In genomic region chr17:77096570-77097214, GRCh38 we compare ENCODE assay signal across 8 cellular contexts. TPM values are rescaled to one million over a fixed set of nuclear protein-coding genes. Genes with fewer than 3 reads are reported as not detected.
DNase-seq lines count a peak whose midpoint lies in the region; ATAC-seq, FAIRE-seq and TF ChIP-seq lines count a peak whose summit lies in the region.

No MANE protein-coding gene starts in this region.

- H3K27ac ChIP-seq in adrenal gland (peak overlapping the region; percentile 44 to 92 (median 67)), small intestine (ENCODE audit: low read depth in 1 of 2, low read length in 1 of 2) (peak overlapping the region in 1 of 2 donors; percentile 62)

- CTCF ChIA-PET in Calu3 (lab: Charles Lee): interaction anchor here (0.9 kb wide), 1 partner anchor 118 kb away, joined by 3 read pairs; no protein-coding TSS in a partner anchor

- WGBS in adrenal gland, 4 donors: 8 to 23% (median 19%) methylated on average over 12 of the region's 12 CpGs
- WGBS in small intestine, 3 donors: 11 to 45% (median 22%) methylated on average over 12 of the region's 12 CpGs

- H3K36me3 Mint-ChIP-seq in Calu3 (ENCODE audit: insufficient read depth, unreplicated experiment): peaks cover 54% of the 10 kb centered on the region

- no peaks in the 10 kb centered on the region for H3K27me3 Mint-ChIP-seq in Calu3 (ENCODE audit: unreplicated experiment)

- no peak for FAIRE-seq in small intestine (lab: Jason Lieb, UNC)

- peak in 1 of 2 donors; percentile 44 for TF ChIP-seq POLR2A in adrenal gland (IDR thresholded peaks at IDR 0.05)

- peak; percentile 39 for TF ChIP-seq CTCF in Calu3 (IDR thresholded peaks at IDR 0.05; ENCODE audit: unreplicated experiment)
- peak; percentile 77 to 99 (median 90) for TF ChIP-seq CTCF in adrenal gland (IDR thresholded peaks at IDR 0.05)

- no peaks in the 10 kb centered on the region for H3K9me3 Mint-ChIP-seq in Calu3 (ENCODE audit: low read depth, unreplicated experiment)

- H3K36me3 ChIP-seq in adrenal gland (replicated peaks in 1 of 2) (peaks cover 0 to 42% of the 10 kb centered on the region in 2 donors), small intestine (ENCODE audit: control insufficient read depth in 2 of 2, insufficient read depth in 2 of 2, low read length in 2 of 2) (peaks cover 2 to 7% of the 10 kb centered on the region in 2 donors)

- no TSS peak for BruUV-seq in Calu3 (replicated peaks; lab: Mats Ljungman, UMichigan)

- peak; percentile 68 for ATAC-seq in left ventricle myocardium superior
- ATAC-seq in GM21360 (IDR thresholded peaks at IDR 0.05; ENCODE audit: unreplicated experiment): no peak

- H3K27me3 ChIP-seq in adrenal gland (no peaks in the 10 kb centered on the region), small intestine (ENCODE audit: control insufficient read depth in 2 of 2, insufficient read depth in 2 of 2, low read length in 2 of 2) (no peaks in the 10 kb centered on the region)

- no peak overlapping the region for H3K4me3 Mint-ChIP-seq in Calu3 (ENCODE audit: low read depth, unreplicated experiment)

- H3K9me3 ChIP-seq in adrenal gland (replicated peaks in 1 of 3) (no peaks in the 10 kb centered on the region), small intestine (ENCODE audit: control insufficient read depth, low read depth) (no peaks in the 10 kb centered on the region)

- H3K27ac Mint-ChIP-seq in Calu3 (ENCODE audit: unreplicated experiment): no peak overlapping the region

- no peak overlapping the region for H3K4me3 ChIP-seq in adrenal gland
- no peak overlapping the region for H3K4me3 ChIP-seq in small intestine (ENCODE audit: low read depth in 1 of 2, low read length in 2 of 2)

- H3K4me1 Mint-ChIP-seq in Calu3 (ENCODE audit: low read depth, unreplicated experiment): peaks cover 15% of the 10 kb centered on the region

- DNase-seq in Calu3 (no peak), HuH-7 (ENCODE audit: low spot score) (peak; percentile 23), adrenal gland (peak; percentile 58 to 90 (median 74)), left ventricle myocardium superior (no peak), small intestine (peak; percentile 46), NCI-H446 treated with DMSO at 0.1 percent for 48 hours (lab: John Stamatoyannopoulos, UW) (no peak), HPDE6-E6E7 (ENCODE audit: extremely low spot score) (no peak)

- intact Hi-C loops in Calu3 (cut with micrococcal nuclease; ENCODE audit: unreplicated experiment): loop anchor here (10.0 kb wide), 1 partner anchor 48 kb away; the partner anchor contains the start of gene SEC14L1
- intact Hi-C loops in adrenal gland (cut with DNase I): loop anchor here in 1 of 2 donors (10.0 kb wide), 1 partner anchor 48 kb away; the partner anchor contains the start of gene SEC14L1
- intact Hi-C loops in left ventricle myocardium superior (cut with micrococcal nuclease): loop anchor here (10.0 kb wide), 2 partner anchors 48 to 108 kb away; partner anchors contain the start of gene SEC14L1

- H3K4me1 ChIP-seq in adrenal gland (replicated peaks in 1 of 2) (peaks cover 27 to 43% of the 10 kb centered on the region in 2 donors), small intestine (ENCODE audit: control insufficient read depth in 2 of 2, insufficient read depth in 1 of 2, low read depth in 1 of 2, low read length in 1 of 2) (peaks cover 0 to 2% of the 10 kb centered on the region in 2 donors)

RNA-seq across cellular contexts. Expression of gene SEC14L1, which starts 44.1 kb away (rescaled TPM):
- total RNA-seq in Calu3 (2022): 46.3 and 50.6 TPM in 2 replicates
- 100 to 1,000 TPM; 130 to 255 (median 199) TPM for total RNA-seq in adrenal gland
- 100 to 1,000 TPM in 2 of 3 donors, 10 to 100 TPM in 1; 61.8 to 125 (median 119) TPM for polyA plus RNA-seq in adrenal gland
- total RNA-seq in left ventricle myocardium superior: 71.4 TPM
- polyA plus RNA-seq in small intestine: 10 to 100 TPM; 14.5 to 27.4 (median 17.8) TPM

Comparison
In these comparisons a context has a peak if more than half of its experiments do, and no peak if none do; other contexts are left out.
1. DNase-seq: peak in HuH-7 (single experiment), adrenal gland (7 of 7) and small intestine (single experiment); none in Calu3 (single experiment), left ventricle myocardium superior (single experiment), NCI-H446 treated with DMSO at 0.1 percent for 48 hours (single experiment) and HPDE6-E6E7 (single experiment).